Comparison of ENCODE assay signal across 8 cellular contexts in the genomic region with DNA sequence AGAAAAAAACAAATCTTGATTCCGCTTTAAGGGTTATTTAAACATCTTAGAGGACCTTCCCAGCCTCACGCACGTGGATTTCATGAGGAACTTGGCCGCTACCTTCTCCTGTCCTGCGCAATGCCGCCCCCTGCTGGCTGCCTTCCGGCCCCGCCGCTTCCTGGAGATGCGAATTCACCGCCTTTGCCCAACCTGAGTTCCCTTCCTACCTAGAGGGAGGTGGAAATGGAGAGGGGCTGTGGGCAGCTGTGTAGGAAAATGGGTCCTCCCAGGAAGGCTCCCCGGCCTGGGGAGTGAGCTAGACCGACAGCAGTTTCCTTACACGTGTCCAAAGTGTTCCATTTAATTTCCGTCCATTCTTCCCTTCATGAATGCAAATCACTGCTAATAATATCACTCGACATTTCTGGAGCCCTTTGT. TPM values are rescaled to one million over a fixed set of nuclear protein-coding genes. Genes with fewer than 3 reads are reported as not detected.
DNase-seq lines count a peak whose midpoint lies in the region; ATAC-seq and TF ChIP-seq lines count a peak whose summit lies in the region.

No MANE protein-coding gene starts in this region.

- peaks cover 32% of the 10 kb centered on the region for H3K4me1 Mint-ChIP-seq in activated CD4-positive, alpha-beta T cell treated with anti-CD3 and anti-CD28 coated beads, Interleukin-2, amount 10 ng/mL, durations not matched to agents 24 days and 14 days
- H3K4me1 Mint-ChIP-seq in chondrocyte (ENCODE audit: low read depth) = peaks cover 6% of the 10 kb centered on the region

- peaks cover 20% of the 10 kb centered on the region for H3K27me3 Mint-ChIP-seq in activated CD4-positive, alpha-beta T cell treated with anti-CD3 and anti-CD28 coated beads, Interleukin-2, amount 10 ng/mL, durations not matched to agents 24 days and 14 days
- no peaks in the 10 kb centered on the region for H3K27me3 Mint-ChIP-seq in chondrocyte (ENCODE audit: low read depth)

- H3K9me3 Mint-ChIP-seq in activated CD4-positive, alpha-beta T cell treated with anti-CD3 and anti-CD28 coated beads, Interleukin-2, amount 10 ng/mL, durations not matched to agents 24 days and 14 days = no peaks in the 10 kb centered on the region
- no peaks in the 10 kb centered on the region for H3K9me3 Mint-ChIP-seq in chondrocyte (ENCODE audit: low read depth)

- peak overlapping the region; percentile 32 for H3K4me3 Mint-ChIP-seq in activated CD4-positive, alpha-beta T cell treated with anti-CD3 and anti-CD28 coated beads, Interleukin-2, amount 10 ng/mL, durations not matched to agents 24 days and 14 days
- no peak overlapping the region for H3K4me3 Mint-ChIP-seq in chondrocyte (ENCODE audit: unreplicated experiment)

- peak overlapping the region; percentile 68 for H3K27ac Mint-ChIP-seq in activated CD4-positive, alpha-beta T cell treated with anti-CD3 and anti-CD28 coated beads, Interleukin-2, amount 10 ng/mL, durations not matched to agents 24 days and 14 days
- H3K27ac Mint-ChIP-seq in chondrocyte (ENCODE audit: unreplicated experiment) = no peak overlapping the region

- TF ChIP-seq CTCF in HFF-Myc (IDR thresholded peaks at IDR 0.05; ENCODE audit: low read depth, low read length, missing control alignments) (peak; percentile 85), chondrocyte (IDR thresholded peaks at IDR 0.05) (peak; percentile 98)

- peaks cover 2% of the 10 kb centered on the region for H3K36me3 Mint-ChIP-seq in activated CD4-positive, alpha-beta T cell treated with anti-CD3 and anti-CD28 coated beads, Interleukin-2, amount 10 ng/mL, durations not matched to agents 24 days and 14 days (ENCODE audit: low read depth)
- H3K36me3 Mint-ChIP-seq in chondrocyte (ENCODE audit: low read depth) = no peaks in the 10 kb centered on the region

- no peak overlapping the region for H3K4me3 ChIP-seq in HFF-Myc (replicated peaks; ENCODE audit: low read depth, low read length)

- peak; percentile 99 for ATAC-seq in left lobe of liver
- no peak for ATAC-seq in GM21360 (IDR thresholded peaks at IDR 0.05; ENCODE audit: unreplicated experiment)

- DNase-seq in Caki2 (ENCODE audit: low read depth) = peak; percentile 41
- peak; percentile 43 for DNase-seq in HFF-Myc (ENCODE audit: extremely low read depth, low read depth)
- peak; percentile 79 for DNase-seq in NCI-H510A treated with DMSO at 0.1 percent for 48 hours (lab: John Stamatoyannopoulos, UW)
- peak; percentile 95 for DNase-seq in activated CD4-positive, alpha-beta T cell treated with anti-CD3 and anti-CD28 coated beads, Interleukin-2, amount 10 ng/mL, durations not matched to agents 24 days and 14 days
- no peak for DNase-seq in chondrocyte (ENCODE audit: low spot score)
- peak; percentile 81 for DNase-seq in left lobe of liver (ENCODE audit: low spot score)
- peak; percentile 70 for DNase-seq in stimulated activated CD4-positive, alpha-beta T cell treated with anti-CD3 and anti-CD28 coated beads, Interleukin-2, amount 100 ng/mL, for 4 hours (ENCODE audit: low read depth)

- in situ Hi-C loops in Caki2 (cut with HindIII; ENCODE audit: low pct_unique_long_range_greater_than_20kb, low sequenced_read_pairs) = no loop called here

- intact Hi-C loops in activated CD4-positive, alpha-beta T cell treated with anti-CD3 and anti-CD28 coated beads, Interleukin-2, amount 10 ng/mL, durations not matched to agents 24 days and 14 days (cut with micrococcal nuclease) = loop anchor here (2.0 to 5.0 kb wide), 5 partner anchors 54 to 1120 kb away; no protein-coding TSS in a partner anchor

RNA-seq across cellular contexts. Expression of a gene that starts 1.0 kb away (rescaled TPM):
- total RNA-seq in Caki2 (2014; rRNA removed; shearing (Covaris generic); ENCODE audit: low replicate concordance) = not detected in 2 replicates
- total RNA-seq in activated CD4-positive, alpha-beta T cell treated with anti-CD3 and anti-CD28 coated beads, Interleukin-2, amount 10 ng/mL, durations not matched to agents 24 days and 14 days = not detected in 2 replicates
- total RNA-seq in chondrocyte = not detected in 3 replicates
- total RNA-seq in left lobe of liver = 0.08 TPM
